In genomic region chr14:20332946-20333782, GRCh38 we compare ENCODE assay signal across 1 cellular context.
A peak's percentile ranks its signal among the peaks of the same experiment; 100 is the strongest.
TF ChIP-seq lines count a peak whose summit lies in the region.

CCNB1IP1 (minus strand) TSS chr14:20333279; CDS start chr14:20316523, 16,756 bp downstream.

TF ChIP-seq in GM12878, 131 proteins besides CTCF, POLR2A, EP300 and RAD21 (continued from another document and continues in another):
- no peak for TF ChIP-seq PRDM15 (CRISPR knock-in tag; IDR thresholded peaks at IDR 0.05)
- TF ChIP-seq CREM (IDR thresholded peaks at IDR 0.05; ENCODE audit: low read depth), result peak; percentile 66; the same call in 1 of the 2 replicates
- peak; percentile 39; the same call in 1 of the 2 replicates for TF ChIP-seq MTA2 (IDR thresholded peaks at IDR 0.05; ENCODE audit: low read depth)
- TF ChIP-seq SRF (IDR thresholded peaks at IDR 0.05; ENCODE audit: low read depth in 2 of 2, low read length in 2 of 2), result peak; percentile 80 to 97
- TF ChIP-seq GABPA (IDR thresholded peaks at IDR 0.05; ENCODE audit: low read depth), result peak; percentile 63; the same call in 1 of the 2 replicates
- TF ChIP-seq MAX (IDR thresholded peaks at IDR 0.05; ENCODE audit: low read depth, low read length), result 0 out of 2 replicates have a peak, but pooled peaks have one; percentile 6
- peak; percentile 40; the same call in 1 of the 2 replicates for TF ChIP-seq BCL11A (IDR thresholded peaks at IDR 0.05; ENCODE audit: low read depth, low read length)
- TF ChIP-seq TBL1XR1 (IDR thresholded peaks at IDR 0.05; ENCODE audit: low read depth, low read length), result 0 out of 2 replicates have a peak, but pooled peaks have one; percentile 65
- 0 out of 2 replicates have a peak, but pooled peaks have one; percentile 15 for TF ChIP-seq ZNF217 (IDR thresholded peaks at IDR 0.05)
- TF ChIP-seq MLLT1 (IDR thresholded peaks at IDR 0.05), result peak; percentile 62; the same call in 1 of the 2 replicates
- TF ChIP-seq MEF2A (IDR thresholded peaks at IDR 0.05; ENCODE audit: insufficient read depth, low read depth, low read length), result peak; percentile 98
- TF ChIP-seq BCL3 (IDR thresholded peaks at IDR 0.05; ENCODE audit: borderline replicate concordance, insufficient read depth, low read depth, low read length, poor library complexity, severe bottlenecking), result no peak
- no peak for TF ChIP-seq REST (IDR thresholded peaks at IDR 0.05; ENCODE audit: low read depth, low read length)
- TF ChIP-seq POU2F2 (IDR thresholded peaks at IDR 0.05; ENCODE audit: borderline replicate concordance, low read depth, low read length), result no peak
- 0 out of 2 replicates have a peak, but pooled peaks have one; percentile 10 for TF ChIP-seq SMARCA5 (IDR thresholded peaks at IDR 0.05)
- no peak for TF ChIP-seq PAX5 (IDR thresholded peaks at IDR 0.05; ENCODE audit: borderline replicate concordance, low read depth, low read length)
- no peak for TF ChIP-seq CHD2 (IDR thresholded peaks at IDR 0.05; ENCODE audit: borderline replicate concordance, low read depth, low read length)
- TF ChIP-seq CUX1 (IDR thresholded peaks at IDR 0.05; ENCODE audit: insufficient replicate concordance, low read depth, low read length), result peak; percentile 31
- peak; percentile 74 to 90 for TF ChIP-seq IKZF2 (IDR thresholded peaks at IDR 0.05)
- 0 out of 2 replicates have a peak, but pooled peaks have one; percentile 50 for TF ChIP-seq MTA3 (IDR thresholded peaks at IDR 0.05; ENCODE audit: borderline replicate concordance, low read length)
- peak; percentile 41 for TF ChIP-seq SPI1 (IDR thresholded peaks at IDR 0.05; ENCODE audit: borderline replicate concordance, insufficient read depth, low read depth, low read length)
- TF ChIP-seq CHD1 (IDR thresholded peaks at IDR 0.05; ENCODE audit: low read depth, low read length), result no peak
- TF ChIP-seq HDGF (IDR thresholded peaks at IDR 0.05), result 0 out of 2 replicates have a peak, but pooled peaks have one; percentile 43
- peak; percentile 49 for TF ChIP-seq EED (IDR thresholded peaks at IDR 0.05; ENCODE audit: low read depth)
- TF ChIP-seq FOS (IDR thresholded peaks at IDR 0.05; ENCODE audit: borderline replicate concordance, extremely low read depth, insufficient read length), result peak; percentile 16
- no peak for TF ChIP-seq ETV6 (conservative IDR thresholded peaks at IDR 0.05 in 1 of 2, IDR thresholded peaks at IDR 0.05 in 1 of 2; ENCODE audit: borderline replicate concordance in 1 of 2, low read depth in 1 of 2)
- TF ChIP-seq IRF4 (IDR thresholded peaks at IDR 0.05; ENCODE audit: low read depth, low read length), result 0 out of 2 replicates have a peak, but pooled peaks have one; percentile 23
- peak; percentile 42 for TF ChIP-seq SMAD1 (IDR thresholded peaks at IDR 0.05; ENCODE audit: low read depth, partially characterized antibody)
- TF ChIP-seq JUNB (IDR thresholded peaks at IDR 0.05), result peak; percentile 74
- TF ChIP-seq TCF12 (IDR thresholded peaks at IDR 0.05; ENCODE audit: low read depth, low read length), result no peak
- TF ChIP-seq POLR2AphosphoS5 (IDR thresholded peaks at IDR 0.05; ENCODE audit: low read length), result peak; percentile 63
- peak; percentile 79 for TF ChIP-seq NBN (IDR thresholded peaks at IDR 0.05)
- TF ChIP-seq NFYA (IDR thresholded peaks at IDR 0.05; ENCODE audit: borderline replicate concordance, low read depth, low read length), result peak; percentile 76
- no peak for TF ChIP-seq SUZ12 (IDR thresholded peaks at IDR 0.05; ENCODE audit: unreplicated experiment)
- peak; percentile 94 for TF ChIP-seq ATF2 (IDR thresholded peaks at IDR 0.05; ENCODE audit: low read length)
- no peak for TF ChIP-seq KAT2A (conservative IDR thresholded peaks at IDR 0.05; ENCODE audit: control insufficient read depth, low read depth, low read length)
- peak; percentile 82 for TF ChIP-seq CREB1 (IDR thresholded peaks at IDR 0.05; ENCODE audit: low read depth)
- peak; percentile 80 for TF ChIP-seq IKZF1 (conservative IDR thresholded peaks at IDR 0.05)
- peak; percentile 99 for TF ChIP-seq ATF7 (IDR thresholded peaks at IDR 0.05; ENCODE audit: low read depth)
- TF ChIP-seq PAX8 (IDR thresholded peaks at IDR 0.05), result no peak
- peak; percentile 41 for TF ChIP-seq SP1 (IDR thresholded peaks at IDR 0.05; ENCODE audit: low read depth, low read length)
- TF ChIP-seq MEF2B (IDR thresholded peaks at IDR 0.05; ENCODE audit: partially characterized antibody, poor library complexity, severe bottlenecking), result peak; percentile 89
- no peak for TF ChIP-seq ZNF384 (IDR thresholded peaks at IDR 0.05; ENCODE audit: borderline replicate concordance, low read depth, low read length)
- peak; percentile 52 for TF ChIP-seq SKIL (IDR thresholded peaks at IDR 0.05; ENCODE audit: low read depth, poor library complexity, severe bottlenecking)
